ENCODE assay signal across 14 cellular contexts in the genomic region with DNA sequence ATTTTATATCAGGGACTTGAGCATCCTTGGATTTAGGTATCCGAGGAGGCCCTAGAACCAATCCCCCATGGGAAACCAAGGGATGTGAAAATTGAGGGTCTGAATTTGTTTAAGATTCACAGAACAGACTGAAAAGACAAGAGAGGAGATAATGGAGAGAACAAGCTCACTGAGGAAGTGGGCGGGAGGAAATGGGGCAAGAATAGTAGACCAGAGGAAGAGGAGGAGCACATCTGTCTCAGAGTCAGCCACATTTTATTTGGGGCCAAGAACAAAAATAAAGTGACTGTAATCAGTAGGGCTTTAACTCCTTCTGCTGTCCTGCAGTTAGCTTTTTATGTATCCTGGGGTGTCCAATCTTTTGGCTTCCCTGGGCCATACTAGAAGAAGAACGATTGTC.
DNase-seq lines count a peak whose midpoint lies in the region; ATAC-seq lines count a peak whose summit lies in the region.
"Had no signal": no experiment of that assay in that cellular context is flagged by ENCODE, and none has a peak within 500 bp of the region (broad histone marks: within the 10 kb centered on the region; RNA-seq: fewer than 3 reads in every experiment).

No MANE protein-coding gene starts in this region.

- WGBS in thymus = 97% methylated on average over 3 of the region's 3 CpGs

- H3K4me3 ChIP-seq in thymus (ENCODE audit: low read length) = no peak overlapping the region

- H3K36me3 Mint-ChIP-seq in activated T-helper 2 cell treated with anti-CD3 and anti-CD28 coated beads, Interferon-gamma antibody, Interleukin-2, Interleukin-4, amounts not matched to agents 10 μg/mL and 5 μg/mL and 100 μg/mL, durations not matched to agents 14 hours and 24 hours and 36 hours (ENCODE audit: low read depth) = peaks cover 71% of the 10 kb centered on the region

- peak; percentile 23 for ATAC-seq in Right ventricle myocardium inferior
- no peak for ATAC-seq in left ventricle myocardium superior
- ATAC-seq in HG02970 (IDR thresholded peaks at IDR 0.05; ENCODE audit: low FRiP score, unreplicated experiment) = no peak
- no peak for ATAC-seq in GM19395 (IDR thresholded peaks at IDR 0.05; ENCODE audit: unreplicated experiment)

- H3K36me3 ChIP-seq in thymus (ENCODE audit: control insufficient read depth, insufficient read depth) = peaks cover 14% of the 10 kb centered on the region

- no peaks in the 10 kb centered on the region for H3K9me3 ChIP-seq in thymus (ENCODE audit: control insufficient read depth)

- peak overlapping the region; percentile 87 for H3K27ac Mint-ChIP-seq in activated T-helper 2 cell treated with anti-CD3 and anti-CD28 coated beads, Interferon-gamma antibody, Interleukin-2, Interleukin-4, amounts not matched to agents 10 μg/mL and 5 μg/mL and 100 μg/mL, durations not matched to agents 14 hours and 24 hours and 36 hours
- H3K27ac Mint-ChIP-seq: progenitor cell of endocrine pancreas had no signal

- H3K27ac ChIP-seq in thymus (ENCODE audit: low read depth) = peak overlapping the region; percentile 18

- peaks cover 5% of the 10 kb centered on the region for H3K9me3 Mint-ChIP-seq in activated T-helper 2 cell treated with anti-CD3 and anti-CD28 coated beads, Interferon-gamma antibody, Interleukin-2, Interleukin-4, amounts not matched to agents 10 μg/mL and 5 μg/mL and 100 μg/mL, durations not matched to agents 14 hours and 24 hours and 36 hours

- no peaks in the 10 kb centered on the region for H3K27me3 ChIP-seq in thymus (ENCODE audit: control insufficient read depth, insufficient read depth)

- DNase-seq in Right ventricle myocardium inferior (ENCODE audit: missing footprints) = no peak
- DNase-seq in left ventricle myocardium superior = no peak
- peak; percentile 42 to 58 for DNase-seq in NOMO-1 (lab: John Stamatoyannopoulos, UW; ENCODE audit: unreplicated experiment in 2 of 2)
- DNase-seq in activated T-helper 2 cell treated with anti-CD3 and anti-CD28 coated beads, Interferon-gamma antibody, Interleukin-2, Interleukin-4, amounts not matched to agents 10 μg/mL and 5 μg/mL and 100 μg/mL, durations not matched to agents 14 hours and 24 hours and 36 hours (ENCODE audit: low spot score) = no peak
- DNase-seq in COLO668 (lab: John Stamatoyannopoulos, UW; ENCODE audit: unreplicated experiment) = no peak
- DNase-seq: activated CD4-positive, CD25-positive, alpha-beta regulatory T cell; cortex of kidney; mesenchymal stem cell; NCI-H345; RPMI8226 had no signal

- no peaks in the 10 kb centered on the region for H3K27me3 Mint-ChIP-seq in activated T-helper 2 cell treated with anti-CD3 and anti-CD28 coated beads, Interferon-gamma antibody, Interleukin-2, Interleukin-4, amounts not matched to agents 10 μg/mL and 5 μg/mL and 100 μg/mL, durations not matched to agents 14 hours and 24 hours and 36 hours (ENCODE audit: low read depth)
- H3K27me3 Mint-ChIP-seq: progenitor cell of endocrine pancreas had no signal

- H3K4me3 Mint-ChIP-seq in activated T-helper 2 cell treated with anti-CD3 and anti-CD28 coated beads, Interferon-gamma antibody, Interleukin-2, Interleukin-4, amounts not matched to agents 10 μg/mL and 5 μg/mL and 100 μg/mL, durations not matched to agents 14 hours and 24 hours and 36 hours (ENCODE audit: low read depth) = peak overlapping the region; percentile 58

- no peaks in the 10 kb centered on the region for H3K4me1 ChIP-seq in thymus (ENCODE audit: control insufficient read depth, insufficient read depth, low read length)

- intact Hi-C loops in Right ventricle myocardium inferior (cut with DNase I) (no loop called here), left ventricle myocardium superior (cut with micrococcal nuclease) (no loop called here)
- intact Hi-C loops in activated T-helper 2 cell treated with anti-CD3 and anti-CD28 coated beads, Interferon-gamma antibody, Interleukin-2, Interleukin-4, amounts not matched to agents 10 μg/mL and 5 μg/mL and 100 μg/mL, durations not matched to agents 14 hours and 24 hours and 36 hours (cut with micrococcal nuclease) = loop anchor here (5.0 kb wide), 1 partner anchor 34 kb away; no protein-coding TSS in a partner anchor

- peaks cover 24% of the 10 kb centered on the region for H3K4me1 Mint-ChIP-seq in activated T-helper 2 cell treated with anti-CD3 and anti-CD28 coated beads, Interferon-gamma antibody, Interleukin-2, Interleukin-4, amounts not matched to agents 10 μg/mL and 5 μg/mL and 100 μg/mL, durations not matched to agents 14 hours and 24 hours and 36 hours (ENCODE audit: low read depth)

Comparison
In these comparisons a context has a peak if more than half of its experiments do, and no peak if none do; other contexts are left out.
1. DNase-seq: peak in NOMO-1 (2 of 2); none in Right ventricle myocardium inferior (single experiment), left ventricle myocardium superior (single experiment), activated T-helper 2 cell treated with anti-CD3 and anti-CD28 coated beads, Interferon-gamma antibody, Interleukin-2, Interleukin-4, amounts not matched to agents 10 μg/mL and 5 μg/mL and 100 μg/mL, durations not matched to agents 14 hours and 24 hours and 36 hours (single experiment) and COLO668 (single experiment).